In genomic region chr7:142799483-142799882, GRCh38 we compare ENCODE assay signal across 16 cellular contexts. TPM values are rescaled to one million over a fixed set of nuclear protein-coding genes. Genes with fewer than 3 reads are reported as not detected.
DNase-seq lines count a peak whose midpoint lies in the region; ATAC-seq and TF ChIP-seq lines count a peak whose summit lies in the region.
"Had no signal": no experiment of that assay in that cellular context is flagged by ENCODE, and none has a peak within 500 bp of the region (broad histone marks: within the 10 kb centered on the region; RNA-seq: fewer than 3 reads in every experiment).

No MANE protein-coding gene starts in this region.

- peak overlapping the region; percentile 98 to 100 (median 99) for H3K4me3 Mint-ChIP-seq in CD4-positive, CD25-positive, alpha-beta regulatory T cell
- peak overlapping the region; percentile 90 for H3K4me3 Mint-ChIP-seq in activated naive CD8-positive, alpha-beta T cell treated with anti-CD3 and anti-CD28 coated beads for 36 hours
- H3K4me3 Mint-ChIP-seq: dendritic cell treated with granulocyte-macrophage colony-stimulating factor and Interleukin-4, amounts not matched to agents 40 ng/mL and 50 ng/mL, for 4 days had no signal

- POLR2A ChIA-PET in HEK293T (lab: Yijun Ruan, JAX): no interaction called here

- peak overlapping the region in 1 of 2 donors; percentile 24 for H3K9ac ChIP-seq in mucosa of rectum (ENCODE audit: low read depth in 1 of 2, low read length in 2 of 2)

- ATAC-seq in CD4-positive, CD25-positive, alpha-beta regulatory T cell (ENCODE audit: low read depth in 2 of 2): no peak
- no peak for ATAC-seq in HG02970 (IDR thresholded peaks at IDR 0.05; ENCODE audit: low FRiP score, unreplicated experiment)
- ATAC-seq in GM21381 (IDR thresholded peaks at IDR 0.05; ENCODE audit: unreplicated experiment): no peak
- ATAC-seq: foreskin keratinocyte had no signal

- peak in 2 of 3 donors; percentile 29 to 43 for DNase-seq in CD4-positive, CD25-positive, alpha-beta regulatory T cell
- no peak for DNase-seq in activated naive CD8-positive, alpha-beta T cell treated with anti-CD3 and anti-CD28 coated beads for 36 hours
- DNase-seq in NCI-H82 (lab: John Stamatoyannopoulos, UW) (no peak), HEK293T (ENCODE audit: extremely low spot score) (no peak)
- DNase-seq: amniotic stem cell, DMS79, foreskin keratinocyte, mesendoderm, NCI-H1048, NCI-H2171, posterior cingulate gyrus had no signal

- H3K4me1 Mint-ChIP-seq in CD4-positive, CD25-positive, alpha-beta regulatory T cell: peaks cover 28 to 71% (median 53%) of the 10 kb centered on the region in 4 donors
- peaks cover 62% of the 10 kb centered on the region for H3K4me1 Mint-ChIP-seq in activated naive CD8-positive, alpha-beta T cell treated with anti-CD3 and anti-CD28 coated beads for 36 hours

- no peaks in the 10 kb centered on the region for H3K27me3 ChIP-seq in CD4-positive, CD25-positive, alpha-beta regulatory T cell (ENCODE audit: control insufficient read depth, insufficient read depth, low read length)
- H3K27me3 ChIP-seq in mucosa of rectum (ENCODE audit: control insufficient read depth in 2 of 2, insufficient read depth in 2 of 2, low read length in 2 of 2): peaks cover 21 to 40% of the 10 kb centered on the region in 2 donors

- no peaks in the 10 kb centered on the region for H3K27me3 Mint-ChIP-seq in CD4-positive, CD25-positive, alpha-beta regulatory T cell
- H3K27me3 Mint-ChIP-seq in activated naive CD8-positive, alpha-beta T cell treated with anti-CD3 and anti-CD28 coated beads for 36 hours: peaks cover 5% of the 10 kb centered on the region

- no peaks in the 10 kb centered on the region for H3K9me3 ChIP-seq in CD4-positive, CD25-positive, alpha-beta regulatory T cell (ENCODE audit: control insufficient read depth in 2 of 2, low read length in 2 of 2)
- no peaks in the 10 kb centered on the region for H3K9me3 ChIP-seq in KOPT-K1 (ENCODE audit: insufficient read depth, low read length, poor library complexity, severe bottlenecking)
- H3K9me3 ChIP-seq in mucosa of rectum (ENCODE audit: control insufficient read depth in 2 of 2, low read length in 2 of 2): no peaks in the 10 kb centered on the region

- peaks cover 72% of the 10 kb centered on the region for H3K4me1 ChIP-seq in CD4-positive, CD25-positive, alpha-beta regulatory T cell (ENCODE audit: control insufficient read depth, insufficient read depth, low read length, poor library complexity, severe bottlenecking)
- peaks cover 2 to 4% of the 10 kb centered on the region in 2 donors for H3K4me1 ChIP-seq in mucosa of rectum (ENCODE audit: control insufficient read depth in 2 of 2, insufficient read depth in 2 of 2, low read length in 2 of 2)
- H3K4me1 ChIP-seq: foreskin keratinocyte had no signal

- H3K9me3 Mint-ChIP-seq in CD4-positive, CD25-positive, alpha-beta regulatory T cell: peaks cover 0 to 4% (median 0%) of the 10 kb centered on the region in 7 donors
- peaks cover 1% of the 10 kb centered on the region for H3K9me3 Mint-ChIP-seq in activated naive CD8-positive, alpha-beta T cell treated with anti-CD3 and anti-CD28 coated beads for 36 hours
- H3K9me3 Mint-ChIP-seq: dendritic cell treated with granulocyte-macrophage colony-stimulating factor and Interleukin-4, amounts not matched to agents 40 ng/mL and 50 ng/mL, for 4 days had no signal

- H3K27ac Mint-ChIP-seq in CD4-positive, CD25-positive, alpha-beta regulatory T cell: peak overlapping the region; percentile 100
- peak overlapping the region; percentile 99 for H3K27ac Mint-ChIP-seq in activated naive CD8-positive, alpha-beta T cell treated with anti-CD3 and anti-CD28 coated beads for 36 hours
- H3K27ac Mint-ChIP-seq: dendritic cell treated with granulocyte-macrophage colony-stimulating factor and Interleukin-4, amounts not matched to agents 40 ng/mL and 50 ng/mL, for 4 days had no signal

- peak overlapping the region; percentile 100 for H3K4me3 ChIP-seq in CD4-positive, CD25-positive, alpha-beta regulatory T cell (ENCODE audit: low read depth, low read length)
- H3K4me3 ChIP-seq in mucosa of rectum (ENCODE audit: low read length in 2 of 2): peak overlapping the region in 1 of 2 donors; percentile 70

- CTCF ChIA-PET in HEK293T (lab: Yijun Ruan, JAX): no interaction called here

- H3K36me3 ChIP-seq in CD4-positive, CD25-positive, alpha-beta regulatory T cell (ENCODE audit: control insufficient read depth, insufficient read depth, low read length): peaks cover 57% of the 10 kb centered on the region
- H3K36me3 ChIP-seq in KOPT-K1 (ENCODE audit: insufficient read depth, low read length) (peaks cover 82% of the 10 kb centered on the region), mucosa of rectum (ENCODE audit: control insufficient read depth in 2 of 2, insufficient read depth in 2 of 2, low read length in 2 of 2) (no peaks in the 10 kb centered on the region)

- peaks cover 73% of the 10 kb centered on the region for H3K36me3 Mint-ChIP-seq in CD4-positive, CD25-positive, alpha-beta regulatory T cell
- peaks cover 85% of the 10 kb centered on the region for H3K36me3 Mint-ChIP-seq in activated naive CD8-positive, alpha-beta T cell treated with anti-CD3 and anti-CD28 coated beads for 36 hours

- peak overlapping the region; percentile 100 for H3K27ac ChIP-seq in CD4-positive, CD25-positive, alpha-beta regulatory T cell (ENCODE audit: insufficient read depth, low read length, poor library complexity, severe bottlenecking)
- H3K27ac ChIP-seq in KOPT-K1 (ENCODE audit: low read depth, low read length, poor library complexity, severe bottlenecking): peak overlapping the region; percentile 100
- peak overlapping the region; percentile 70 to 84 for H3K27ac ChIP-seq in mucosa of rectum (ENCODE audit: low read depth in 2 of 2, low read length in 2 of 2)
- H3K27ac ChIP-seq: foreskin keratinocyte had no signal

TF ChIP-seq in HEK293T, 16 proteins besides CTCF, POLR2A, EP300 and RAD21:
- no peak for TF ChIP-seq NFRKB (IDR thresholded peaks at IDR 0.05)
- no peak for TF ChIP-seq HDGF (IDR thresholded peaks at IDR 0.05; ENCODE audit: borderline replicate concordance)
- TF ChIP-seq ARNT (IDR thresholded peaks at IDR 0.05): no peak
- TF ChIP-seq SUZ12 (IDR thresholded peaks at IDR 0.05): no peak
- TF ChIP-seq L3MBTL2 (conservative IDR thresholded peaks at IDR 0.05): no peak
- TF ChIP-seq BHLHE40 (IDR thresholded peaks at IDR 0.05; ENCODE audit: borderline replicate concordance): no peak
- no peak for TF ChIP-seq ELF4 (IDR thresholded peaks at IDR 0.05)
- TF ChIP-seq LEF1 (IDR thresholded peaks at IDR 0.05; ENCODE audit: borderline replicate concordance): no peak
- no peak for TF ChIP-seq TARDBP (IDR thresholded peaks at IDR 0.05)
- TF ChIP-seq FOXA1 (IDR thresholded peaks at IDR 0.05): no peak
- no peak for TF ChIP-seq FOXM1 (IDR thresholded peaks at IDR 0.05; ENCODE audit: borderline replicate concordance)
- no peak for TF ChIP-seq PKNOX1 (IDR thresholded peaks at IDR 0.05)

RNA-seq across cellular contexts. Expression of gene PRSS2, which starts 28.7 kb away (rescaled TPM):
- total RNA-seq in CD4-positive, CD25-positive, alpha-beta regulatory T cell: 0.52 TPM
- polyA plus RNA-seq in CD4-positive, CD25-positive, alpha-beta regulatory T cell: 1 to 10 TPM; 1.5 to 3.2 (median 2.7) TPM
- not detected for total RNA-seq in activated naive CD8-positive, alpha-beta T cell treated with anti-CD3 and anti-CD28 coated beads for 36 hours
- total RNA-seq: foreskin keratinocyte had no signal

RNA-seq across cellular contexts. Expression of gene PRSS1, which starts 50.2 kb away (rescaled TPM):
- total RNA-seq in CD4-positive, CD25-positive, alpha-beta regulatory T cell: not detected
- polyA plus RNA-seq in CD4-positive, CD25-positive, alpha-beta regulatory T cell: under 1 TPM in 1 of 4 donors, not detected in 3; 0.49 TPM
- total RNA-seq in activated naive CD8-positive, alpha-beta T cell treated with anti-CD3 and anti-CD28 coated beads for 36 hours: not detected
- total RNA-seq: foreskin keratinocyte had no signal
- polyA plus RNA-seq: foreskin keratinocyte had no signal

RNA-seq across cellular contexts. Expression of gene EPHB6, which starts 55.4 kb away (rescaled TPM):
- total RNA-seq in CD4-positive, CD25-positive, alpha-beta regulatory T cell: 58.0 TPM
- polyA plus RNA-seq in CD4-positive, CD25-positive, alpha-beta regulatory T cell: 10 to 100 TPM; 22.4 to 30.4 (median 28.6) TPM
- 10 to 100 TPM in 1 of 2 experiments, 1 to 10 TPM in 1; 9.0 to 10.0 TPM for total RNA-seq in activated naive CD8-positive, alpha-beta T cell treated with anti-CD3 and anti-CD28 coated beads for 36 hours

Comparison
In these comparisons a context has a peak if more than half of its experiments do, and no peak if none do; other contexts are left out.
1. DNase-seq: peak in CD4-positive, CD25-positive, alpha-beta regulatory T cell (2 of 3); none in activated naive CD8-positive, alpha-beta T cell treated with anti-CD3 and anti-CD28 coated beads for 36 hours (single experiment), NCI-H82 (single experiment) and HEK293T (single experiment).
2. Peak in every context shown above with its lines, with median percentiles within 50 percentile points of each other: H3K27ac ChIP-seq.